ENCODE assay signal across 35 cellular contexts in the genomic region with DNA sequence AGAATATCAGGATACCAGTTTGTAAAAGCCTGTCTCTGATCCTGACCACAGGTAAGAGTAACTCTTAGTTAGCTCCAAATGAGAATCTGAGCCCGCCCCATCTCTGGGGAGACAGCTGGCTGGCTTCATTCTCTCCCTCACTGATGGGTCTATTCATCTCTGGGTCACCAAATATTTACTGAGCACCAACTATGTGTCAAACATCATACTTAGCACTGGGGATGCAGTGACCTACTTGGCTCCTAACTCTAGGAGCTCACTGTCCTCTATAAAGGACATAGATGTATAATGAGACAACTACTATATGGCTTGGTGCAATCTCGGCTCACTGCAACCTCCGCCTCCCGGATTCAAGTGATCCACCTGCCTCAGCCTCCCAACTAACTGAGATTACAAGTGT. TPM values are rescaled to one million over a fixed set of nuclear protein-coding genes. Genes with fewer than 3 reads are reported as not detected.
DNase-seq lines count a peak whose midpoint lies in the region; ATAC-seq, FAIRE-seq and TF ChIP-seq lines count a peak whose summit lies in the region.
"Had no signal": no experiment of that assay in that cellular context is flagged by ENCODE, and none has a peak within 500 bp of the region (broad histone marks: within the 10 kb centered on the region; RNA-seq: fewer than 3 reads in every experiment).

No MANE protein-coding gene starts in this region.

- no peak overlapping the region for H2AK9ac ChIP-seq in IMR-90 (replicated peaks; ENCODE audit: low read depth, low read length, poor library complexity)

- H2AFZ ChIP-seq in HepG2 (ENCODE audit: low read length) (no peak overlapping the region), IMR-90 (replicated peaks; ENCODE audit: low read length, poor library complexity) (no peak overlapping the region)

- DNase-seq in HepG2 (ENCODE audit: low spot score) (no peak), right lobe of liver (no peak), IMR-90 (no peak), NCI-H69 (lab: John Stamatoyannopoulos, UW) (peak; percentile 17), Panc1 (ENCODE audit: low read depth, low spot score) (no peak), ecto neural progenitor cell (ENCODE audit: low spot score) (no peak)
- DNase-seq: 8988T; ACHN; AML-193; BE2C; C1 segment of cervical spinal cord; Caco-2; Calu3; CD4-positive, alpha-beta memory T cell; CD4-positive, alpha-beta T cell; CD4-positive, CD25-positive, alpha-beta regulatory T cell; CD8-positive, alpha-beta memory T cell; CD8-positive, alpha-beta T cell; COR-L47; DMS 273 treated with DMSO at 0.1 percent for 48 hours; DMS153; DMS53; DMS79; DMS79 treated with DMSO at 0.1 percent for 48 hours; DND-41; EL had no signal

- no peak overlapping the region for H3K18ac ChIP-seq in IMR-90 (ENCODE audit: low read depth, low read length)

- H3K36me3 ChIP-seq in HepG2 (replicated peaks in 1 of 2; ENCODE audit: control insufficient read depth in 1 of 2, insufficient read depth in 2 of 2, low read length in 2 of 2) (no peaks in the 10 kb centered on the region), right lobe of liver (no peaks in the 10 kb centered on the region), IMR-90 (ENCODE audit: control insufficient read depth, insufficient read depth, low read length) (no peaks in the 10 kb centered on the region), Panc1 (ENCODE audit: control insufficient read depth, insufficient read depth, low read length) (no peaks in the 10 kb centered on the region)
- H3K36me3 ChIP-seq: BE2C; BLaER1; BLaER1 treated with 17β-estradiol and CSF1 and Interleukin-3, amounts not matched to agents 10 nM and 100 nM had no signal

- H3K23ac ChIP-seq in IMR-90 (ENCODE audit: low read depth, low read length): no peak overlapping the region

- no peak overlapping the region; the same call in 2 of the 3 replicates for H2BK15ac ChIP-seq in IMR-90 (ENCODE audit: low read depth, low read length)

- peaks cover 3 to 5% of the 10 kb centered on the region in 2 experiments; a peak in 3 of 4 replicates for H3K79me1 ChIP-seq in IMR-90 (ENCODE audit: low read depth in 1 of 2, low read length in 2 of 2)

- 88% methylated on average over 1 of the region's 4 CpGs for WGBS in HepG2 (ENCODE audit: low lambda C conversion rate)
- WGBS in right lobe of liver (ENCODE audit: insufficient coverage, low coverage, low lambda C conversion rate, missing lambda C conversion rate): 100% methylated on average over 3 of the region's 4 CpGs
- no CpG with 5 or more reads among the region's 4 CpGs for WGBS in IMR-90 (ENCODE audit: extremely low coverage in 2 of 2, insufficient read length in 1 of 2), 2 experiments

- no peak overlapping the region; the same call in 1 of the 2 replicates for H2AK5ac ChIP-seq in IMR-90 (ENCODE audit: low read depth, low read length)

- H3K4me2 ChIP-seq in HepG2 (ENCODE audit: low read depth, low read length): no peak overlapping the region
- no peak overlapping the region for H3K4me2 ChIP-seq in IMR-90 (ENCODE audit: low read depth, low read length)
- H3K4me2 ChIP-seq: A549; BLaER1; BLaER1 treated with 17β-estradiol and CSF1 and Interleukin-3, amounts not matched to agents 10 nM and 100 nM had no signal

- peaks cover 15% of the 10 kb centered on the region for H3K4me1 ChIP-seq in HepG2 (ENCODE audit: insufficient read depth, low read length)
- H3K4me1 ChIP-seq in right lobe of liver: no peaks in the 10 kb centered on the region
- peaks cover 4% of the 10 kb centered on the region for H3K4me1 ChIP-seq in IMR-90 (ENCODE audit: control insufficient read depth, insufficient read depth, low read length)
- H3K4me1 ChIP-seq in Panc1 (ENCODE audit: control insufficient read depth, insufficient read depth, low read length): peaks cover 14% of the 10 kb centered on the region
- H3K4me1 ChIP-seq: BE2C had no signal

- H4K5ac ChIP-seq in IMR-90 (ENCODE audit: low read depth, low read length): no peak overlapping the region

- POLR2A ChIA-PET in HepG2 (lab: Yijun Ruan, JAX): no interaction called here
- POLR2A ChIA-PET in IMR-90 (lab: Charles Lee; ENCODE audit: unreplicated experiment): no interaction called here
- POLR2A ChIA-PET in Panc1 (lab: Charles Lee): no interaction called here

- H3K9me3 ChIP-seq in HepG2 (ENCODE audit: low read length) (no peaks in the 10 kb centered on the region), right lobe of liver (no peaks in the 10 kb centered on the region), IMR-90 (ENCODE audit: control insufficient read depth, insufficient read depth, low read length) (no peaks in the 10 kb centered on the region), Panc1 (ENCODE audit: control insufficient read depth, insufficient read depth, low read depth, low read length) (no peaks in the 10 kb centered on the region)
- H3K9me3 ChIP-seq: A549; BE2C; BLaER1; BLaER1 treated with 17β-estradiol and CSF1 and Interleukin-3, amounts not matched to agents 10 nM and 100 nM; Caco-2 had no signal

- H2BK120ac ChIP-seq in IMR-90 (ENCODE audit: low read depth, low read length): no peak overlapping the region

- H3K56ac ChIP-seq in IMR-90 (ENCODE audit: extremely low read depth, insufficient read depth, low read length): 0 out of 2 replicates have a peak overlapping the region, but pooled peaks have one; percentile 1

- H3K79me2 ChIP-seq in HepG2 (ENCODE audit: insufficient read depth, low read length): no peaks in the 10 kb centered on the region

- FAIRE-seq in HepG2 (lab: Jason Lieb, UNC): no peak
- FAIRE-seq: A204.1, A549, D721Med had no signal

- no peak overlapping the region for H4K8ac ChIP-seq in IMR-90 (ENCODE audit: low read depth in 2 of 2, low read length in 2 of 2)

- no peak for ATAC-seq in HepG2
- ATAC-seq in right lobe of liver: no peak
- ATAC-seq in IMR-90 (ENCODE audit: low read depth): no peak
- no peak for ATAC-seq in Panc1
- no peak for ATAC-seq in HG03175 (IDR thresholded peaks at IDR 0.05; ENCODE audit: unreplicated experiment)
- no peak for ATAC-seq in HG03108 (IDR thresholded peaks at IDR 0.05; ENCODE audit: unreplicated experiment)
- ATAC-seq: A549; CD8-positive, alpha-beta T cell had no signal

- H2BK20ac ChIP-seq in IMR-90 (ENCODE audit: low read depth, low read length): no peak overlapping the region

- intact Hi-C loops in HepG2 (cut with micrococcal nuclease; ENCODE audit: unreplicated experiment) (loop anchor here (5.0 to 10.0 kb wide), 2 partner anchors 579 to 711 kb away; no protein-coding TSS in a partner anchor), right lobe of liver (cut with DNase I) (loop anchor here (10.0 kb wide), 2 partner anchors 199 to 399 kb away; partner anchors contain the start of gene ZNHIT6 (in 1 of the 2)), IMR-90 (cut with micrococcal nuclease) (loop anchor here (5.0 kb wide), 1 partner anchor 401 kb away; the partner anchor contains the start of gene ZNHIT6), Panc1 (cut with micrococcal nuclease; ENCODE audit: unreplicated experiment) (loop anchor here (5.0 kb wide), 2 partner anchors 91 to 156 kb away; no protein-coding TSS in a partner anchor)

- no peak overlapping the region for H3K9ac ChIP-seq in HepG2 (ENCODE audit: insufficient read depth, low read depth, low read length)
- no peak overlapping the region for H3K9ac ChIP-seq in IMR-90 (ENCODE audit: low read depth, low read length)
- H3K9ac ChIP-seq: BLaER1; BLaER1 treated with 17β-estradiol and CSF1 and Interleukin-3, amounts not matched to agents 10 nM and 100 nM had no signal

- H4K20me1 ChIP-seq in HepG2 (ENCODE audit: insufficient read depth, low read length) (no peaks in the 10 kb centered on the region), IMR-90 (ENCODE audit: insufficient read depth, low read length) (no peaks in the 10 kb centered on the region)
- H4K20me1 ChIP-seq: BLaER1; BLaER1 treated with 17β-estradiol and CSF1 and Interleukin-3, amounts not matched to agents 10 nM and 100 nM had no signal

- no peak for TF ChIP-seq RAD21 in HepG2 (CRISPR knock-in tag; IDR thresholded peaks at IDR 0.05)
- TF ChIP-seq RAD21 in IMR-90 (IDR thresholded peaks at IDR 0.05; ENCODE audit: low read length): no peak

- TF ChIP-seq CTCF in HepG2 (CRISPR knock-in tag; IDR thresholded peaks at IDR 0.05) (no peak), right lobe of liver (IDR thresholded peaks at IDR 0.05) (no peak), IMR-90 (conservative IDR thresholded peaks at IDR 0.05; ENCODE audit: low read depth, low read length) (no peak), Panc1 (IDR thresholded peaks at IDR 0.05) (no peak)

- H4K91ac ChIP-seq in IMR-90 (ENCODE audit: insufficient read depth, low read depth, low read length): no peak overlapping the region

- TF ChIP-seq EP300 in HepG2 (IDR thresholded peaks at IDR 0.05; ENCODE audit: low read depth in 2 of 2, low read length in 2 of 2) (no peak), HepG2 (CRISPR knock-in tag; IDR thresholded peaks at IDR 0.05; ENCODE audit: borderline replicate concordance) (no peak)

- no TSS peak for BruUV-seq in HepG2 (replicated peaks; lab: Mats Ljungman, UMichigan)
- BruUV-seq in IMR-90 (replicated peaks; lab: Mats Ljungman, UMichigan): no TSS peak
- no TSS peak for BruUV-seq in Panc1 (replicated peaks; lab: Mats Ljungman, UMichigan)

- TF ChIP-seq POLR2A in HepG2 (IDR thresholded peaks at IDR 0.05; ENCODE audit: insufficient read depth in 1 of 2, low read depth in 2 of 2, low read length in 2 of 2) (no peak), right lobe of liver (IDR thresholded peaks at IDR 0.05) (no peak), IMR-90 (IDR thresholded peaks at IDR 0.05; ENCODE audit: low read depth, low read length) (no peak)

- H3K4me3 ChIP-seq in HepG2 (replicated peaks in 1 of 3; ENCODE audit: insufficient read depth in 1 of 3, low read depth in 2 of 3, low read length in 3 of 3) (no peak overlapping the region), right lobe of liver (no peak overlapping the region), IMR-90 (ENCODE audit: insufficient read depth, low read depth, low read length) (no peak overlapping the region), Panc1 (ENCODE audit: low read depth in 2 of 2, low read length in 2 of 2) (no peak overlapping the region)
- H3K4me3 ChIP-seq: A549; BLaER1; BLaER1 treated with 17β-estradiol and CSF1 and Interleukin-3, amounts not matched to agents 10 nM and 100 nM had no signal

- no peak overlapping the region for H3K14ac ChIP-seq in IMR-90 (replicated peaks; ENCODE audit: low read depth, low read length)

- in situ Hi-C loops in HepG2 (cut with HindIII; ENCODE audit: extremely low pct_ligation_motif_present, low pct_unique_long_range_greater_than_20kb) (loop anchor here (5.0 to 10.0 kb wide), 3 partner anchors 91 to 579 kb away; no protein-coding TSS in a partner anchor), IMR-90 (cut with MboI; ENCODE audit: low sequenced_read_pairs) (loop anchor here (10.0 kb wide), 2 partner anchors 569 to 1049 kb away; no protein-coding TSS in a partner anchor), Panc1 (cut with HindIII; ENCODE audit: low pct_unique_long_range_greater_than_20kb, low sequenced_read_pairs) (loop anchor here (5.0 to 25.0 kb wide), 2 partner anchors 36 to 381 kb away; no protein-coding TSS in a partner anchor)

- no peak overlapping the region for H3K4ac ChIP-seq in IMR-90 (ENCODE audit: low read depth, low read length)

- H3K27me3 ChIP-seq in HepG2 (ENCODE audit: control insufficient read depth in 1 of 2, insufficient read depth in 2 of 2, low read length in 2 of 2): 0 out of 5 replicates have a peak, but pooled peaks cover 0 to 4% of the 10 kb centered on the region in 2 experiments
- H3K27me3 ChIP-seq in right lobe of liver: no peaks in the 10 kb centered on the region
- no peaks in the 10 kb centered on the region for H3K27me3 ChIP-seq in IMR-90 (ENCODE audit: control insufficient read depth, insufficient read depth, low read length)
- H3K27me3 ChIP-seq in Panc1 (ENCODE audit: control insufficient read depth, insufficient read depth, low read length): no peaks in the 10 kb centered on the region
- H3K27me3 ChIP-seq: BE2C had no signal

- CTCF ChIA-PET in HepG2 (lab: Yijun Ruan, JAX; ENCODE audit: low intra/inter-chr PET ratio, low total read pairs): interaction anchor here (3.2 kb wide), 1 partner anchor 197 kb away, joined by 64 read pairs; no protein-coding TSS in a partner anchor
- CTCF ChIA-PET in IMR-90 (lab: Yijun Ruan, JAX): no interaction called here
- CTCF ChIA-PET in Panc1 (lab: Charles Lee): interaction anchor here (1.0 kb wide), 1 partner anchor 17 kb away, joined by 4 read pairs; no protein-coding TSS in a partner anchor

- dilution Hi-C loops in IMR-90 (cut with HindIII; ENCODE audit: low sequenced_read_pairs, unreplicated experiment): no loop called here

- H3K27ac ChIP-seq in HepG2 (ENCODE audit: extremely low read length, insufficient read depth, low read length): no peak overlapping the region
- H3K27ac ChIP-seq in right lobe of liver: no peak overlapping the region
- H3K27ac ChIP-seq in IMR-90 (ENCODE audit: insufficient read depth, low read length): no peak overlapping the region
- peak overlapping the region; percentile 29; the same call in 1 of the 2 replicates for H3K27ac ChIP-seq in Panc1 (ENCODE audit: low read length)
- H3K27ac ChIP-seq: 22Rv1; A549; BLaER1; BLaER1 treated with 17β-estradiol and CSF1 and Interleukin-3, amounts not matched to agents 10 nM and 100 nM; C4-2B had no signal

- H3K9me1 ChIP-seq in IMR-90 (ENCODE audit: insufficient read depth, low read length): 0 out of 2 replicates have a peak, but pooled peaks cover 3% of the 10 kb centered on the region

- H2BK5ac ChIP-seq in IMR-90 (ENCODE audit: low read depth, low read length, poor library complexity, severe bottlenecking): no peak overlapping the region

RNA-seq across cellular contexts. Expression of gene BCL10, which starts 29.8 kb away (rescaled TPM):
- total RNA-seq in HepG2 (2016; rRNA removed; fragmentation: Illumina TruSeq; extraction: Trizol): 14.1 and 20.0 TPM in 2 replicates
- total RNA-seq in HepG2 (2016; cell fraction: cytosol; rRNA removed; fragmentation: Illumina TruSeq; extraction: Trizol; ENCODE audit: low read depth): 4.5 and 4.9 TPM in 2 replicates
- 13.6 and 16.8 TPM in 2 replicates for total RNA-seq in HepG2 (2016; cell fraction: insoluble cytoplasmic fraction; rRNA removed; fragmentation: Illumina TruSeq; extraction: Trizol)
- 11.2 and 12.0 TPM in 2 replicates for total RNA-seq in HepG2 (2016; cell fraction: membrane; rRNA removed; fragmentation: Illumina TruSeq; extraction: Trizol)
- 10.9 and 11.5 TPM in 2 replicates for total RNA-seq in HepG2 (2016; cell fraction: nucleus; rRNA removed; fragmentation: Illumina TruSeq; extraction: Trizol)
- 3.7 and 3.8 TPM in 2 replicates for polyA plus RNA-seq in HepG2 (2011; rRNA removed)
- 2.7 TPM in 2 replicates for polyA plus RNA-seq in HepG2 (2011; cell fraction: cytosol; rRNA removed)
- polyA plus RNA-seq in HepG2 (2011; cell fraction: nucleus; rRNA removed): 2.7 and 3.0 TPM in 2 replicates
- 5.5 and 6.6 TPM in 2 replicates for polyA plus RNA-seq in HepG2 (2012)
- polyA plus RNA-seq in HepG2 (2016; cell fraction: cytosol; fragmentation: Illumina TruSeq; extraction: Trizol; ENCODE audit: low read depth): 0.95 and 1.2 TPM in 2 replicates
- 14.1 and 14.9 TPM in 2 replicates for polyA plus RNA-seq in HepG2 (2016; cell fraction: insoluble cytoplasmic fraction; fragmentation: Illumina TruSeq; extraction: Trizol; ENCODE audit: low read depth)
- 3.2 and 3.8 TPM in 2 replicates for polyA plus RNA-seq in HepG2 (2016; cell fraction: membrane; fragmentation: Illumina TruSeq; extraction: Trizol; ENCODE audit: low read depth)
- 9.1 and 9.7 TPM in 2 replicates for polyA plus RNA-seq in HepG2 (2016; cell fraction: nucleus; fragmentation: Illumina TruSeq; extraction: Trizol; ENCODE audit: insufficient read depth, low read depth)
- 6.7 and 7.6 TPM in 2 replicates for polyA minus RNA-seq in HepG2 (2011; rRNA and poly(A)+ RNA removed; ENCODE audit: low replicate concordance)
- 6.9 and 7.7 TPM in 2 replicates for polyA minus RNA-seq in HepG2 (2011; cell fraction: cytosol; rRNA and poly(A)+ RNA removed)
- 18.7 and 23.1 TPM in 2 replicates for polyA minus RNA-seq in HepG2 (2011; cell fraction: nucleus; rRNA and poly(A)+ RNA removed)
- total RNA-seq in right lobe of liver: 10 to 100 TPM in 2 of 6 experiments, 1 to 10 TPM in 4; 7.3 to 14.1 (median 9.1) TPM
- 30.5 and 51.4 TPM in 2 replicates for total RNA-seq in IMR-90 (2012; rRNA removed)
- 11.2 and 15.3 TPM in 2 replicates for polyA plus RNA-seq in IMR-90 (2012; rRNA removed)
- 3.2 and 4.2 TPM in 2 replicates for polyA plus RNA-seq in IMR-90 (2012; cell fraction: cytosol; rRNA removed)
- polyA plus RNA-seq in IMR-90 (2012; cell fraction: nucleus; rRNA removed; ENCODE audit: low replicate concordance): 4.7 and 10.9 TPM in 2 replicates
- 69.9 TPM for total RNA-seq in Panc1 (2021; ENCODE audit: unreplicated experiment)
- polyA plus RNA-seq in Panc1 (2012; ENCODE audit: insufficient read length): 32.8 TPM

RNA-seq across cellular contexts. Expression of gene C1orf52, which starts 46.8 kb away (rescaled TPM):
- total RNA-seq in HepG2 (2016; rRNA removed; fragmentation: Illumina TruSeq; extraction: Trizol) (19.4 and 23.0 TPM in 2 replicates), right lobe of liver (1 to 10 TPM; 4.7 to 8.0 (median 6.7) TPM), IMR-90 (2012; rRNA removed) (16.3 and 23.1 TPM in 2 replicates), Panc1 (2021; ENCODE audit: unreplicated experiment) (51.6 TPM)
- 3.1 and 4.1 TPM in 2 replicates for total RNA-seq in HepG2 (2016; cell fraction: cytosol; rRNA removed; fragmentation: Illumina TruSeq; extraction: Trizol; ENCODE audit: low read depth)
- 17.6 and 28.5 TPM in 2 replicates for total RNA-seq in HepG2 (2016; cell fraction: insoluble cytoplasmic fraction; rRNA removed; fragmentation: Illumina TruSeq; extraction: Trizol)
- total RNA-seq in HepG2 (2016; cell fraction: membrane; rRNA removed; fragmentation: Illumina TruSeq; extraction: Trizol): 12.6 and 13.8 TPM in 2 replicates
- total RNA-seq in HepG2 (2016; cell fraction: nucleus; rRNA removed; fragmentation: Illumina TruSeq; extraction: Trizol): 11.1 and 11.5 TPM in 2 replicates
- polyA plus RNA-seq in HepG2 (2011; rRNA removed) (25.8 and 27.4 TPM in 2 replicates), IMR-90 (2012; rRNA removed) (31.3 and 33.5 TPM in 2 replicates)
- polyA plus RNA-seq in HepG2 (2011; cell fraction: cytosol; rRNA removed): 13.2 and 20.6 TPM in 2 replicates
- 27.9 and 30.9 TPM in 2 replicates for polyA plus RNA-seq in HepG2 (2011; cell fraction: nucleus; rRNA removed)
- 19.6 and 23.2 TPM in 2 replicates for polyA plus RNA-seq in HepG2 (2012)
- polyA plus RNA-seq in HepG2 (2016; cell fraction: cytosol; fragmentation: Illumina TruSeq; extraction: Trizol; ENCODE audit: low read depth): 5.2 and 6.2 TPM in 2 replicates
- polyA plus RNA-seq in HepG2 (2016; cell fraction: insoluble cytoplasmic fraction; fragmentation: Illumina TruSeq; extraction: Trizol; ENCODE audit: low read depth): 34.5 and 38.9 TPM in 2 replicates
- polyA plus RNA-seq in HepG2 (2016; cell fraction: membrane; fragmentation: Illumina TruSeq; extraction: Trizol; ENCODE audit: low read depth): 11.3 and 11.5 TPM in 2 replicates
- polyA plus RNA-seq in HepG2 (2016; cell fraction: nucleus; fragmentation: Illumina TruSeq; extraction: Trizol; ENCODE audit: insufficient read depth, low read depth): 23.9 and 25.0 TPM in 2 replicates
- 8.4 and 10.7 TPM in 2 replicates for polyA minus RNA-seq in HepG2 (2011; rRNA and poly(A)+ RNA removed; ENCODE audit: low replicate concordance)
- 8.9 and 9.1 TPM in 2 replicates for polyA minus RNA-seq in HepG2 (2011; cell fraction: cytosol; rRNA and poly(A)+ RNA removed)
- polyA minus RNA-seq in HepG2 (2011; cell fraction: nucleus; rRNA and poly(A)+ RNA removed): 16.0 and 16.9 TPM in 2 replicates
- polyA plus RNA-seq in IMR-90 (2012; cell fraction: cytosol; rRNA removed): 22.6 and 25.9 TPM in 2 replicates
- 36.7 and 40.2 TPM in 2 replicates for polyA plus RNA-seq in IMR-90 (2012; cell fraction: nucleus; rRNA removed; ENCODE audit: low replicate concordance)
- polyA plus RNA-seq in Panc1 (2012; ENCODE audit: insufficient read length): 44.0 TPM
